11 cellular contexts compared by ENCODE assay signal in genomic region chr7:86644282-86645173, GRCh38.
DNase-seq lines count a peak whose midpoint lies in the region; ATAC-seq lines count a peak whose summit lies in the region.
"Had no signal": no experiment of that assay in that cellular context is flagged by ENCODE, and none has a peak within 500 bp of the region (broad histone marks: within the 10 kb centered on the region; RNA-seq: fewer than 3 reads in every experiment).

No MANE protein-coding gene starts in this region.

- H3K27me3 ChIP-seq in iPS-18a (ENCODE audit: control insufficient read depth, insufficient read depth, low read length) = peaks cover 26% of the 10 kb centered on the region

- intact Hi-C loops in posterior cingulate gyrus (cut with DNase I) = no loop called here

- no peaks in the 10 kb centered on the region for H3K9me3 ChIP-seq in iPS-18a (ENCODE audit: control insufficient read depth, low read depth, low read length)

- no peaks in the 10 kb centered on the region for H3K36me3 ChIP-seq in iPS-18a (ENCODE audit: control insufficient read depth, low read depth, low read length)

- H3K9ac ChIP-seq in iPS-18a (ENCODE audit: low read length) = peak overlapping the region; percentile 21

- H3K4me1 ChIP-seq in iPS-18a (ENCODE audit: control insufficient read depth, low read depth, low read length) = peaks cover 33% of the 10 kb centered on the region

- DNase-seq in C1 segment of cervical spinal cord (lab: John Stamatoyannopoulos, UW) (peak in 8 of 14 donors; percentile 13 to 86 (median 66)), anterior cingulate cortex (lab: John Stamatoyannopoulos, UW) (peak in 50 of 58 donors; percentile 20 to 86 (median 58)), posterior cingulate gyrus (peak; percentile 30 to 94 (median 55)), COLO668 (lab: John Stamatoyannopoulos, UW; ENCODE audit: unreplicated experiment) (no peak), HPDE6-E6E7 (ENCODE audit: extremely low spot score) (no peak), NOMO-1 (lab: John Stamatoyannopoulos, UW; ENCODE audit: unreplicated experiment in 2 of 2) (no peak)
- DNase-seq: activated CD4-positive, alpha-beta T cell treated with anti-CD3 and anti-CD28 coated beads, Interleukin-2, amount 50 U/mL, for 48 hours; NCI-H1694 treated with DMSO at 0.1 percent for 48 hours had no signal

- H3K27ac ChIP-seq in iPS-18a (ENCODE audit: low read length) = no peak overlapping the region
- H3K27ac ChIP-seq: RWPE1 had no signal

- H3K4me3 ChIP-seq in iPS-18a (ENCODE audit: low read length) = peak overlapping the region; percentile 77

- no peak for ATAC-seq in HG02970 (IDR thresholded peaks at IDR 0.05; ENCODE audit: low FRiP score, unreplicated experiment)

Comparison
In these comparisons a context has a peak if more than half of its experiments do, and no peak if none do; other contexts are left out.
1. DNase-seq: peak in C1 segment of cervical spinal cord (8 of 14), anterior cingulate cortex (50 of 58) and posterior cingulate gyrus (10 of 10); none in COLO668 (single experiment), HPDE6-E6E7 (single experiment) and NOMO-1 (0 of 2).